Comparison of ENCODE assay signal across 9 cellular contexts in the genomic region with DNA sequence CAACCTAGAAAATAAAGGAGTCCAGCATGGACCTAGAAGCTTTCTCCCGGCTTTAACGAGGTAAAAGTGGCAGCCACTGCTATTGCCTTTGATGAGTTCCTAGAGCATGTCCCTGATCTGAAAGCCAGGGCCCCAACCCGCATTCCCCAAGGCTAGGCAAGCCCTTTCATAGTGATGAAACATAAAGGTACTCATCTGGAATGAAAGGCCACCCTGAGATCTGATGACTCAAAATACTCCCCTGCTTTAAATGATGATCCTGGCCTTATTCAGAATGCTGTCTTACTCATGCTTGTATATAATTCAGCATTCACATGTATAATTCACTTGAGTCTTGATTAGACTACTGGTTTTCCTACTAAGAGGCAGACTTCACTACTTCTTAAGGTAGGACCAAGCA. TPM values are rescaled to one million over a fixed set of nuclear protein-coding genes. Genes with fewer than 3 reads are reported as not detected.
DNase-seq lines count a peak whose midpoint lies in the region; ATAC-seq and TF ChIP-seq lines count a peak whose summit lies in the region.
"Had no signal": no experiment of that assay in that cellular context is flagged by ENCODE, and none has a peak within 500 bp of the region (broad histone marks: within the 10 kb centered on the region; RNA-seq: fewer than 3 reads in every experiment).

No MANE protein-coding gene starts in this region.

- no peak for TF ChIP-seq CTCF in HFFc6 (IDR thresholded peaks at IDR 0.05)
- no peak for TF ChIP-seq CTCF in fibroblast of villous mesenchyme (IDR thresholded peaks at IDR 0.05; ENCODE audit: insufficient read depth, low read depth, low read length)

- H3K27ac Mint-ChIP-seq in HFFc6: peak overlapping the region; percentile 100
- H3K27ac Mint-ChIP-seq in activated T-cell treated with anti-CD3 and anti-CD28 coated beads, Interleukin-2, amount 50 U/mL, for 24 hours: peak overlapping the region; percentile 93
- peak overlapping the region; percentile 75 for H3K27ac Mint-ChIP-seq in stimulated activated memory B cell treated with anti-CD40 and anti-IgM and Interleukin-4, amounts not matched to agents 10 μg/mL and 1 μg/mL and 100 μg/mL, for 72 hours
- H3K27ac Mint-ChIP-seq: activated CD8-positive, alpha-beta memory T cell treated with anti-CD3 and anti-CD28 coated beads, Interleukin-2, amount 10 ng/mL, durations not matched to agents 7 days and 5 days had no signal

- peak; percentile 75 for ATAC-seq in stimulated activated memory B cell treated with anti-CD40 and anti-IgM and Interleukin-4, amounts not matched to agents 10 μg/mL and 1 μg/mL and 100 μg/mL, for 72 hours
- ATAC-seq in GM21717 (IDR thresholded peaks at IDR 0.05; ENCODE audit: unreplicated experiment): no peak
- ATAC-seq: activated CD8-positive, alpha-beta memory T cell treated with anti-CD3 and anti-CD28 coated beads, Interleukin-2, amount 10 ng/mL, durations not matched to agents 7 days and 5 days had no signal

- peaks cover 68% of the 10 kb centered on the region for H3K36me3 Mint-ChIP-seq in HFFc6 (ENCODE audit: low read depth)
- peaks cover 96% of the 10 kb centered on the region for H3K36me3 Mint-ChIP-seq in activated T-cell treated with anti-CD3 and anti-CD28 coated beads, Interleukin-2, amount 50 U/mL, for 24 hours (ENCODE audit: low read depth)
- peaks cover 77% of the 10 kb centered on the region for H3K36me3 Mint-ChIP-seq in stimulated activated memory B cell treated with anti-CD40 and anti-IgM and Interleukin-4, amounts not matched to agents 10 μg/mL and 1 μg/mL and 100 μg/mL, for 72 hours

- no peak overlapping the region for H3K4me3 ChIP-seq in fibroblast of villous mesenchyme (ENCODE audit: low read depth, low read length)

- peak overlapping the region; percentile 81 for H3K4me3 Mint-ChIP-seq in HFFc6
- H3K4me3 Mint-ChIP-seq in activated T-cell treated with anti-CD3 and anti-CD28 coated beads, Interleukin-2, amount 50 U/mL, for 24 hours: no peak overlapping the region
- no peak overlapping the region for H3K4me3 Mint-ChIP-seq in stimulated activated memory B cell treated with anti-CD40 and anti-IgM and Interleukin-4, amounts not matched to agents 10 μg/mL and 1 μg/mL and 100 μg/mL, for 72 hours
- H3K4me3 Mint-ChIP-seq: activated CD8-positive, alpha-beta memory T cell treated with anti-CD3 and anti-CD28 coated beads, Interleukin-2, amount 10 ng/mL, durations not matched to agents 7 days and 5 days had no signal

- H3K9me3 Mint-ChIP-seq in HFFc6: no peaks in the 10 kb centered on the region
- H3K9me3 Mint-ChIP-seq in activated T-cell treated with anti-CD3 and anti-CD28 coated beads, Interleukin-2, amount 50 U/mL, for 24 hours: no peaks in the 10 kb centered on the region
- no peaks in the 10 kb centered on the region for H3K9me3 Mint-ChIP-seq in stimulated activated memory B cell treated with anti-CD40 and anti-IgM and Interleukin-4, amounts not matched to agents 10 μg/mL and 1 μg/mL and 100 μg/mL, for 72 hours

- H3K4me1 Mint-ChIP-seq in HFFc6 (ENCODE audit: low read depth): peaks cover 86% of the 10 kb centered on the region
- H3K4me1 Mint-ChIP-seq in activated T-cell treated with anti-CD3 and anti-CD28 coated beads, Interleukin-2, amount 50 U/mL, for 24 hours (ENCODE audit: low read depth): peaks cover 51% of the 10 kb centered on the region
- H3K4me1 Mint-ChIP-seq in stimulated activated memory B cell treated with anti-CD40 and anti-IgM and Interleukin-4, amounts not matched to agents 10 μg/mL and 1 μg/mL and 100 μg/mL, for 72 hours: peaks cover 25% of the 10 kb centered on the region

- no peaks in the 10 kb centered on the region; the same call in none of the 2 replicates for H3K27me3 Mint-ChIP-seq in HFFc6 (ENCODE audit: insufficient read depth)
- H3K27me3 Mint-ChIP-seq in activated T-cell treated with anti-CD3 and anti-CD28 coated beads, Interleukin-2, amount 50 U/mL, for 24 hours: no peaks in the 10 kb centered on the region
- H3K27me3 Mint-ChIP-seq in stimulated activated memory B cell treated with anti-CD40 and anti-IgM and Interleukin-4, amounts not matched to agents 10 μg/mL and 1 μg/mL and 100 μg/mL, for 72 hours: no peaks in the 10 kb centered on the region
- H3K27me3 Mint-ChIP-seq: activated CD8-positive, alpha-beta memory T cell treated with anti-CD3 and anti-CD28 coated beads, Interleukin-2, amount 10 ng/mL, durations not matched to agents 7 days and 5 days had no signal

- DNase-seq in HFFc6 (peak; percentile 91), fibroblast of villous mesenchyme (ENCODE audit: low read depth) (peak; percentile 84), cerebellar cortex (ENCODE audit: low spot score) (no peak), NCI-H1694 treated with DMSO at 0.1 percent for 48 hours (lab: John Stamatoyannopoulos, UW) (no peak)
- peak; percentile 48 for DNase-seq in activated T-cell treated with anti-CD3 and anti-CD28 coated beads, Interleukin-2, amount 50 U/mL, for 24 hours
- DNase-seq: activated CD8-positive, alpha-beta memory T cell treated with anti-CD3 and anti-CD28 coated beads, Interleukin-2, amount 10 ng/mL, durations not matched to agents 7 days and 5 days; NCI-H526 treated with DMSO at 0.1 percent for 48 hours had no signal

RNA-seq across cellular contexts. Expression of a gene that starts 21.3 kb away (rescaled TPM):
- total RNA-seq in HFFc6 (2021; fragmentation: NEBNext Ultra II Directional; extraction: Animal tissue kit (Norgen Biotek cat#: 25700)): 10 to 100 TPM; 28.7 to 38.7 (median 35.2) TPM
- total RNA-seq in fibroblast of villous mesenchyme: 16.1 and 22.9 TPM in 2 replicates

RNA-seq across cellular contexts. Expression of a gene that starts 24.9 kb away (rescaled TPM):
- 100 to 1,000 TPM; 161 to 219 (median 188) TPM for total RNA-seq in HFFc6 (2021; fragmentation: NEBNext Ultra II Directional; extraction: Animal tissue kit (Norgen Biotek cat#: 25700))
- total RNA-seq in fibroblast of villous mesenchyme: 90.5 and 136 TPM in 2 replicates

Comparison
In these comparisons a context has a peak if more than half of its experiments do, and no peak if none do; other contexts are left out.
1. DNase-seq: peak in HFFc6 (single experiment), activated T-cell treated with anti-CD3 and anti-CD28 coated beads, Interleukin-2, amount 50 U/mL, for 24 hours (single experiment) and fibroblast of villous mesenchyme (single experiment); none in cerebellar cortex (single experiment) and NCI-H1694 treated with DMSO at 0.1 percent for 48 hours (single experiment).
2. Peak in every context shown above with its lines, with median percentiles within 50 percentile points of each other: H3K27ac Mint-ChIP-seq.